Comparison of ENCODE assay signal across 8 cellular contexts in the genomic region with DNA sequence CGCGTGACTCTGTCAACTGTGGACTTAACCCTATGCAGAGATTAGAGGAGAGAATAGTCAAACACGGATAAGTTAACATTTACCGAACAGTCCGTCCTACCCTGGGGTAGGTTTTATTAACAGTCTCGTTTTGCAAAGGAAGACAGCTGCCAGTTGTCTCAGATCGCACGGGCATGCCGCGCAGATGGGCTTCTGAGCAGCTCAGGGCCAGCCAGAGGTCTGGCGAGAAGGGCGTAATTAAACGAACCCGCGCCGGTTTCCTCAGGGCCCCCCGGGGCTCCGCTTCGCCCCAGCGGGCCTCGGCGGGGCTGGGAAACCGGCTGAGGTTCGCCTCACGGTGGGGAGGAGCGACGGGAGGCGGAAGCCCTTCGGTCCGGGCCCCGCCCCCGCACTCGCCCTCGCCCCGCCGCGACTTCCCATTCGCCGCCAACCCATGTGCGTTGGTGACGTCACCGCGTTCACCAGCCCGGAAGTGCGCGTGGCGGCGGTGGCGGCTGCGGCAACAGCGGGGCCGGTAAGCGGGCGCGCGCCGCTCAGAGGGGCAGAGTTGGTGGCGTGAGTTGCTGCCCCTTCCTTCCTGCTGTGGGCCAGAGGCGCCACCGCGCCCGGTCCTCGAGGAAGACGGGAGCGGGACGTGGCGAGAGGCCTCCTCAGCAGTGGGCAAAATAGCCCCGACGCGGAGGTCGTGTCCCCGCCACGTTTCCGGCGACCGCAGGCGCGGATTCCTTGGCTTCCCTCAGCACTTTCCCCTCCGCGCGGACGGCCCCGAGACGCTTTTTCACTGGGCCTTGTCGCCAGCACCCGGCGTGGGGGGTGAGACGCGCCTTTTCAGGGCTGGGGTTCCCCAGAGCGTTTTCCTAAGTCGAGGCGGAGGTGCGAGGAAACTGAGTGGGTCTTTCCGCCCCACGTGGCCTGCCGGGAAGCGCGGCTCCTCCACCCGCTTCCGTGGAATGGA. TPM values are rescaled to one million over a fixed set of nuclear protein-coding genes. Genes with fewer than 3 reads are reported as not detected.
A peak's percentile ranks its signal among the peaks of the same experiment; 100 is the strongest.
DNase-seq lines count a peak whose midpoint lies in the region; ATAC-seq and TF ChIP-seq lines count a peak whose summit lies in the region.

Gene TRNT1 (plus strand): TSS at position 464 of the 955 bp plus-strand sequence. CDS start 2,101 bp downstream, outside the sequence.

- 2 to 5% methylated on average over 5 to 19 of the region's 100 CpGs for WGBS in gastroesophageal sphincter (ENCODE audit: low coverage in 1 of 2), 2 donors

- H3K27me3 Mint-ChIP-seq in HFFc6 (ENCODE audit: insufficient read depth), result peaks cover 6% of the 10 kb centered on the region; the same call in 1 of the 2 replicates
- no peaks in the 10 kb centered on the region for H3K27me3 Mint-ChIP-seq in activated naive CD4-positive, alpha-beta T cell treated with anti-CD3 and anti-CD28 coated beads, Interleukin-2, amount 10 ng/mL, durations not matched to agents 7 days and 5 days

- no peak for TF ChIP-seq EP300 in gastroesophageal sphincter (IDR thresholded peaks at IDR 0.05)

- no peaks in the 10 kb centered on the region for H3K9me3 Mint-ChIP-seq in HFFc6
- H3K9me3 Mint-ChIP-seq in activated naive CD4-positive, alpha-beta T cell treated with anti-CD3 and anti-CD28 coated beads, Interleukin-2, amount 10 ng/mL, durations not matched to agents 7 days and 5 days, result no peaks in the 10 kb centered on the region

- H3K4me1 Mint-ChIP-seq in HFFc6 (ENCODE audit: low read depth), result peaks cover 28% of the 10 kb centered on the region
- peaks cover 38% of the 10 kb centered on the region for H3K4me1 Mint-ChIP-seq in activated naive CD4-positive, alpha-beta T cell treated with anti-CD3 and anti-CD28 coated beads, Interleukin-2, amount 10 ng/mL, durations not matched to agents 7 days and 5 days

- H3K9me3 ChIP-seq in SK-N-MC (ENCODE audit: low read depth, low read length) (no peaks in the 10 kb centered on the region), gastroesophageal sphincter (no peaks in the 10 kb centered on the region), neutrophil (no peaks in the 10 kb centered on the region)

- peak within 1 kb of the TSS; percentile 60 for H3K27ac ChIP-seq in SK-N-MC
- H3K27ac ChIP-seq in gastroesophageal sphincter, result peak within 1 kb of the TSS; percentile 66 to 96 (median 92)
- H3K27ac ChIP-seq in neutrophil, result peak within 1 kb of the TSS; percentile 91

- H3K4me1 ChIP-seq in gastroesophageal sphincter, result peaks cover 0 to 32% (median 7%) of the 10 kb centered on the region in 3 donors
- H3K4me1 ChIP-seq in neutrophil (ENCODE audit: control insufficient read depth in 1 of 2, insufficient read depth in 1 of 2, low read depth in 1 of 2, low read length in 1 of 2), result peaks cover 14% of the 10 kb centered on the region in 2 experiments

- peak within 1 kb of the TSS; percentile 85 for H3K9ac ChIP-seq in SK-N-MC (ENCODE audit: insufficient read length)

- peak within 1 kb of the TSS; percentile 98 for H3K27ac Mint-ChIP-seq in HFFc6
- H3K27ac Mint-ChIP-seq in activated naive CD4-positive, alpha-beta T cell treated with anti-CD3 and anti-CD28 coated beads, Interleukin-2, amount 10 ng/mL, durations not matched to agents 7 days and 5 days, result peak within 1 kb of the TSS; percentile 95

- CTCF ChIA-PET in activated naive CD4-positive, alpha-beta T cell treated with anti-CD3 and anti-CD28 coated beads, Interleukin-2, amount 10 ng/mL, durations not matched to agents 7 days and 5 days (lab: Charles Lee), result interaction anchor here (1.5 kb wide), 1 partner anchor 45 kb away, joined by 3 read pairs; no protein-coding TSS in a partner anchor

- TF ChIP-seq POLR2A in gastroesophageal sphincter (IDR thresholded peaks at IDR 0.05), result peak; percentile 93 to 94

- H3K4me3 Mint-ChIP-seq in HFFc6, result peak within 1 kb of the TSS; percentile 99
- H3K4me3 Mint-ChIP-seq in activated naive CD4-positive, alpha-beta T cell treated with anti-CD3 and anti-CD28 coated beads, Interleukin-2, amount 10 ng/mL, durations not matched to agents 7 days and 5 days, result peak within 1 kb of the TSS; percentile 86

- peaks cover 13% of the 10 kb centered on the region for H3K36me3 Mint-ChIP-seq in HFFc6 (ENCODE audit: low read depth)
- peaks cover 35% of the 10 kb centered on the region for H3K36me3 Mint-ChIP-seq in activated naive CD4-positive, alpha-beta T cell treated with anti-CD3 and anti-CD28 coated beads, Interleukin-2, amount 10 ng/mL, durations not matched to agents 7 days and 5 days

- peak; percentile 99 for ATAC-seq in gastroesophageal sphincter

- peak; percentile 98 for DNase-seq in GM06990 (ENCODE audit: extremely low read depth, insufficient read length)
- DNase-seq in HFFc6, result peak; percentile 87
- DNase-seq in NAMALWA (ENCODE audit: low spot score), result peak; percentile 95
- DNase-seq in SK-N-MC (ENCODE audit: low read depth, low spot score), result no peak
- DNase-seq in activated naive CD4-positive, alpha-beta T cell treated with anti-CD3 and anti-CD28 coated beads, Interleukin-2, amount 10 ng/mL, durations not matched to agents 7 days and 5 days, result peak; percentile 96

- no peaks in the 10 kb centered on the region for H3K27me3 ChIP-seq in GM06990 (replicated peaks; ENCODE audit: control insufficient read depth, insufficient read depth, low read length)
- no peaks in the 10 kb centered on the region for H3K27me3 ChIP-seq in gastroesophageal sphincter
- H3K27me3 ChIP-seq in neutrophil, result no peaks in the 10 kb centered on the region

- H3K36me3 ChIP-seq in GM06990 (ENCODE audit: control insufficient read depth, insufficient read depth, low read length) (peaks cover 8% of the 10 kb centered on the region), SK-N-MC (ENCODE audit: insufficient read depth, low read length) (peaks cover 27% of the 10 kb centered on the region), gastroesophageal sphincter (peaks cover 0 to 28% of the 10 kb centered on the region in 2 donors), neutrophil (peaks cover 25% of the 10 kb centered on the region)

- H3K4me3 ChIP-seq in GM06990 (replicated peaks; ENCODE audit: low read depth, low read length) (peak within 1 kb of the TSS; percentile 83), SK-N-MC (peak within 1 kb of the TSS; percentile 77), gastroesophageal sphincter (peak within 1 kb of the TSS; percentile 59 to 92), neutrophil (ENCODE audit: low read depth in 1 of 2, low read length in 1 of 2) (peak within 1 kb of the TSS; percentile 90 to 93)

- TF ChIP-seq CTCF in GM06990 (IDR thresholded peaks at IDR 0.05; ENCODE audit: insufficient read depth, low read length, poor library complexity, severe bottlenecking) (no peak), HFFc6 (IDR thresholded peaks at IDR 0.05) (no peak), gastroesophageal sphincter (IDR thresholded peaks at IDR 0.05) (peak in 1 of 4 experiments; percentile 18), neutrophil (IDR thresholded peaks at IDR 0.05) (peak; percentile 50), subcutaneous adipose tissue (IDR thresholded peaks at IDR 0.05; ENCODE audit: low read depth) (no peak)

RNA-seq across cellular contexts. Expression of gene TRNT1, which starts in this region (rescaled TPM):
- 10 to 100 TPM; 13.2 to 22.5 (median 18.0) TPM for total RNA-seq in HFFc6 (2021; fragmentation: NEBNext Ultra II Directional; extraction: Animal tissue kit (Norgen Biotek cat#: 25700))
- total RNA-seq in gastroesophageal sphincter, result 10 to 100 TPM in 2 of 4 donors, 1 to 10 TPM in 2; 8.7 to 20.6 (median 12.2) TPM
- 10 to 100 TPM; 15.1 to 29.2 (median 17.6) TPM for total RNA-seq in subcutaneous adipose tissue
